ENCODE assay signal across 1 cellular context in genomic region chr19:48446579-48446978, GRCh38.
TF ChIP-seq lines count a peak whose summit lies in the region.

No MANE protein-coding gene starts in this region.

TF ChIP-seq in WTC11, 78 proteins besides CTCF, POLR2A, EP300 and RAD21 (continued from another document):
- TF ChIP-seq CDX4 (CRISPR knock-in tag; IDR thresholded peaks at IDR 0.05; ENCODE audit: borderline replicate concordance) (no peak), NR1H2 (CRISPR knock-in tag; IDR thresholded peaks at IDR 0.05) (no peak), USF2 (CRISPR knock-in tag; IDR thresholded peaks at IDR 0.05) (no peak), ERG (CRISPR knock-in tag; IDR thresholded peaks at IDR 0.05) (no peak)
